In genomic region chr7:95476904-95477594, GRCh38 we compare ENCODE assay signal across 8 cellular contexts. TPM values are rescaled to one million over a fixed set of nuclear protein-coding genes. Genes with fewer than 3 reads are reported as not detected.
A peak's percentile ranks its signal among the peaks of the same experiment; 100 is the strongest.
DNase-seq lines count a peak whose midpoint lies in the region; ATAC-seq, FAIRE-seq and TF ChIP-seq lines count a peak whose summit lies in the region.

No MANE protein-coding gene starts in this region.

- H3K27ac Mint-ChIP-seq in neural progenitor cell, result peak overlapping the region; percentile 95

- no peak overlapping the region for H3K27ac ChIP-seq in neural progenitor cell

- no peak for FAIRE-seq in HTR-8/SVneo (lab: Jason Lieb, UNC)

- peaks cover 1% of the 10 kb centered on the region for H3K27me3 Mint-ChIP-seq in activated T-cell treated with anti-CD3 and anti-CD28 coated beads, Interleukin-2, amount 50 U/mL, for 4 hours (ENCODE audit: low read depth)
- H3K27me3 Mint-ChIP-seq in neural progenitor cell (ENCODE audit: insufficient read depth, low read depth), result peaks cover 3% of the 10 kb centered on the region

- TF ChIP-seq CTCF in neural progenitor cell (IDR thresholded peaks at IDR 0.05), result peak; percentile 94

- H3K9ac ChIP-seq in NT2/D1 (ENCODE audit: insufficient read length, low read depth) (no peak overlapping the region), neural progenitor cell (no peak overlapping the region)

- H3K4me3 ChIP-seq in NT2/D1 (ENCODE audit: insufficient read length, low read depth), result no peak overlapping the region
- H3K4me3 ChIP-seq in neural progenitor cell, result no peak overlapping the region

- peak overlapping the region; percentile 80 for H2AFZ ChIP-seq in neural progenitor cell (replicated peaks)

- H3K27me3 ChIP-seq in NT2/D1 (ENCODE audit: insufficient read depth, insufficient read length) (no peaks in the 10 kb centered on the region), neural progenitor cell (no peaks in the 10 kb centered on the region)

- no peaks in the 10 kb centered on the region for H3K36me3 Mint-ChIP-seq in activated T-cell treated with anti-CD3 and anti-CD28 coated beads, Interleukin-2, amount 50 U/mL, for 4 hours (ENCODE audit: insufficient read depth)
- H3K36me3 Mint-ChIP-seq in neural progenitor cell, result no peaks in the 10 kb centered on the region

- no peaks in the 10 kb centered on the region for H4K20me1 ChIP-seq in neural progenitor cell (ENCODE audit: low read depth)

- H3K4me1 Mint-ChIP-seq in activated T-cell treated with anti-CD3 and anti-CD28 coated beads, Interleukin-2, amount 50 U/mL, for 4 hours (ENCODE audit: low read depth), result no peaks in the 10 kb centered on the region
- peaks cover 64% of the 10 kb centered on the region for H3K4me1 Mint-ChIP-seq in neural progenitor cell

- DNase-seq in D341Med (ENCODE audit: low spot score) (peak; percentile 64), HTR-8/SVneo (ENCODE audit: insufficient read length, low spot score) (peak; percentile 27), NT2/D1 (ENCODE audit: low read depth, low spot score) (peak; percentile 66), fibroblast of peridontal ligament (ENCODE audit: extremely low read depth) (peak; percentile 84), neural progenitor cell (ENCODE audit: low spot score) (peak; percentile 85), ureter (ENCODE audit: low spot score) (peak; percentile 55)
- peak; percentile 15 for DNase-seq in activated T-cell treated with anti-CD3 and anti-CD28 coated beads, Interleukin-2, amount 50 U/mL, for 4 hours

- H3F3A ChIP-seq in neural progenitor cell (ENCODE audit: low read depth), result peaks cover 25% of the 10 kb centered on the region

- ATAC-seq in GM21390 (IDR thresholded peaks at IDR 0.05; ENCODE audit: unreplicated experiment), result peak; percentile 62
- peak in 1 of 2 donors; percentile 50 for ATAC-seq in activated T-cell treated with anti-CD3 and anti-CD28 coated beads, Interleukin-2, amount 50 U/mL, for 4 hours

- no peaks in the 10 kb centered on the region for H3K79me2 ChIP-seq in neural progenitor cell (ENCODE audit: low read depth)

- H3K4me1 ChIP-seq in NT2/D1 (ENCODE audit: insufficient read depth, insufficient read length), result no peaks in the 10 kb centered on the region
- peaks cover 38% of the 10 kb centered on the region for H3K4me1 ChIP-seq in neural progenitor cell

- no peaks in the 10 kb centered on the region for H3K9me3 Mint-ChIP-seq in activated T-cell treated with anti-CD3 and anti-CD28 coated beads, Interleukin-2, amount 50 U/mL, for 4 hours
- H3K9me3 Mint-ChIP-seq in neural progenitor cell, result no peaks in the 10 kb centered on the region

- H3K4me2 ChIP-seq in neural progenitor cell, result no peak overlapping the region

- H3K9me3 ChIP-seq in NT2/D1 (ENCODE audit: insufficient read depth, low read length), result no peaks in the 10 kb centered on the region
- no peaks in the 10 kb centered on the region for H3K9me3 ChIP-seq in neural progenitor cell (ENCODE audit: low read depth)

- no peak overlapping the region for H3K4me3 Mint-ChIP-seq in activated T-cell treated with anti-CD3 and anti-CD28 coated beads, Interleukin-2, amount 50 U/mL, for 4 hours
- H3K4me3 Mint-ChIP-seq in neural progenitor cell, result no peak overlapping the region

- H3K36me3 ChIP-seq in NT2/D1 (ENCODE audit: insufficient read depth, insufficient read length, low read length) (no peaks in the 10 kb centered on the region), neural progenitor cell (no peaks in the 10 kb centered on the region)

RNA-seq across cellular contexts. Expression of gene ASB4, which starts 8.7 kb away (rescaled TPM):
- under 1 TPM in 1 of 3 donors, not detected in 2; 0.05 TPM for total RNA-seq in activated T-cell treated with anti-CD3 and anti-CD28 coated beads, Interleukin-2, amount 50 U/mL, for 4 hours
- not detected in 2 replicates for total RNA-seq in neural progenitor cell (ENCODE audit: low replicate concordance)
- not detected for total RNA-seq in ureter

RNA-seq across cellular contexts. Expression of gene PON2, which starts 42.2 kb away (rescaled TPM):
- 1 to 10 TPM; 2.1 to 3.0 (median 2.3) TPM for total RNA-seq in activated T-cell treated with anti-CD3 and anti-CD28 coated beads, Interleukin-2, amount 50 U/mL, for 4 hours
- total RNA-seq in neural progenitor cell (ENCODE audit: low replicate concordance), result 123 and 190 TPM in 2 replicates
- total RNA-seq in ureter, result 76.1 TPM

Comparison
In these comparisons a context has a peak if more than half of its experiments do, and no peak if none do; other contexts are left out.
1. DNase-seq: peak in every context shown above with its lines; median percentile 85 in neural progenitor cell; 84 in fibroblast of peridontal ligament; 66 in NT2/D1; 64 in D341Med; 55 in ureter; 27 in HTR-8/SVneo; 15 in activated T-cell treated with anti-CD3 and anti-CD28 coated beads, Interleukin-2, amount 50 U/mL, for 4 hours.
2. RNA of gene PON2, which starts 42.2 kb away (total RNA-seq): 123 to 190 TPM in neural progenitor cell and 76.1 TPM in ureter (single experiment); 2.1 to 3.0 TPM in activated T-cell treated with anti-CD3 and anti-CD28 coated beads, Interleukin-2, amount 50 U/mL, for 4 hours; every median in the first group is over 10 times any median in the second.